ENCODE assay signal across 11 cellular contexts in genomic region chr10:109933984-109934565, GRCh38. TPM values are rescaled to one million over a fixed set of nuclear protein-coding genes. Genes with fewer than 3 reads are reported as not detected.
DNase-seq lines count a peak whose midpoint lies in the region; ATAC-seq and TF ChIP-seq lines count a peak whose summit lies in the region.
"Had no signal": no experiment of that assay in that cellular context is flagged by ENCODE, and none has a peak within 500 bp of the region (broad histone marks: within the 10 kb centered on the region; RNA-seq: fewer than 3 reads in every experiment).

No MANE protein-coding gene starts in this region.

- H4K5ac ChIP-seq in IMR-90 (ENCODE audit: low read depth, low read length) = no peak overlapping the region

- no TSS peak for BruUV-seq in IMR-90 (replicated peaks; lab: Mats Ljungman, UMichigan)

- peak overlapping the region; percentile 13 for H2AFZ ChIP-seq in IMR-90 (replicated peaks; ENCODE audit: low read length, poor library complexity)

- no peak overlapping the region for H2BK120ac ChIP-seq in IMR-90 (ENCODE audit: low read depth, low read length)

- no peak overlapping the region for H2BK20ac ChIP-seq in IMR-90 (ENCODE audit: low read depth, low read length)

- H3K27me3 Mint-ChIP-seq in activated T-cell treated with anti-CD3 and anti-CD28 coated beads, Interleukin-2, amount 50 U/mL, for 24 hours = no peaks in the 10 kb centered on the region

- in situ Hi-C loops in IMR-90 (cut with MboI; ENCODE audit: low sequenced_read_pairs) = no loop called here

- H3K56ac ChIP-seq in IMR-90 (ENCODE audit: extremely low read depth, insufficient read depth, low read length) = no peak overlapping the region

- no peak overlapping the region for H3K18ac ChIP-seq in IMR-90 (ENCODE audit: low read depth, low read length)

- H3K9me3 Mint-ChIP-seq in activated T-cell treated with anti-CD3 and anti-CD28 coated beads, Interleukin-2, amount 50 U/mL, for 24 hours = no peaks in the 10 kb centered on the region
- H3K9me3 Mint-ChIP-seq: neural crest cell had no signal

- H3K27me3 ChIP-seq in BLaER1 treated with 17β-estradiol and CSF1 and Interleukin-3, amounts not matched to agents 10 nM and 100 nM = no peaks in the 10 kb centered on the region
- H3K27me3 ChIP-seq in IMR-90 (ENCODE audit: control insufficient read depth, insufficient read depth, low read length) = no peaks in the 10 kb centered on the region
- H3K27me3 ChIP-seq in iPS-18a (ENCODE audit: control insufficient read depth, insufficient read depth, low read length) = no peaks in the 10 kb centered on the region
- H3K27me3 ChIP-seq: esophagus muscularis mucosa had no signal

- peaks cover 60% of the 10 kb centered on the region for H3K4me1 Mint-ChIP-seq in activated T-cell treated with anti-CD3 and anti-CD28 coated beads, Interleukin-2, amount 50 U/mL, for 24 hours (ENCODE audit: low read depth)

- H3K36me3 Mint-ChIP-seq in activated T-cell treated with anti-CD3 and anti-CD28 coated beads, Interleukin-2, amount 50 U/mL, for 24 hours (ENCODE audit: low read depth) = no peaks in the 10 kb centered on the region

- no peak for TF ChIP-seq CTCF in IMR-90 (conservative IDR thresholded peaks at IDR 0.05; ENCODE audit: low read depth, low read length)

- H3K4me2 ChIP-seq in BLaER1 treated with 17β-estradiol and CSF1 and Interleukin-3, amounts not matched to agents 10 nM and 100 nM = peak overlapping the region in 8 of 11 experiments; percentile 3 to 40 (median 19); a peak in 5 of 22 replicates
- no peak overlapping the region for H3K4me2 ChIP-seq in IMR-90 (ENCODE audit: low read depth, low read length)

- CTCF ChIA-PET in IMR-90 (lab: Yijun Ruan, JAX) = interaction anchor here (0.6 to 1.0 kb wide), 2 partner anchors 41 to 50 kb away, joined by 4 read pairs; no protein-coding TSS in a partner anchor

- TF ChIP-seq RAD21 in IMR-90 (IDR thresholded peaks at IDR 0.05; ENCODE audit: low read length) = no peak

- intact Hi-C loops in IMR-90 (cut with micrococcal nuclease) (no loop called here), posterior vena cava (cut with DNase I) (no loop called here)

- H2AK5ac ChIP-seq in IMR-90 (ENCODE audit: low read depth, low read length) = no peak overlapping the region

- no peak for TF ChIP-seq POLR2A in IMR-90 (IDR thresholded peaks at IDR 0.05; ENCODE audit: low read depth, low read length)

- no peaks in the 10 kb centered on the region for H3K9me3 ChIP-seq in BLaER1 treated with 17β-estradiol and CSF1 and Interleukin-3, amounts not matched to agents 10 nM and 100 nM (replicated peaks in 1 of 11)
- H3K9me3 ChIP-seq in IMR-90 (ENCODE audit: control insufficient read depth, insufficient read depth, low read length) = no peaks in the 10 kb centered on the region
- no peaks in the 10 kb centered on the region for H3K9me3 ChIP-seq in iPS-18a (ENCODE audit: control insufficient read depth, low read depth, low read length)
- H3K9me3 ChIP-seq: esophagus muscularis mucosa had no signal

- WGBS in IMR-90 (ENCODE audit: extremely low coverage in 2 of 2, insufficient read length in 1 of 2), 2 experiments = no CpG with 5 or more reads among the region's 5 CpGs

- H3K9me1 ChIP-seq in IMR-90 (ENCODE audit: insufficient read depth, low read length) = no peaks in the 10 kb centered on the region

- H2AK9ac ChIP-seq in IMR-90 (replicated peaks; ENCODE audit: low read depth, low read length, poor library complexity) = no peak overlapping the region

- H3K4me3 Mint-ChIP-seq in activated T-cell treated with anti-CD3 and anti-CD28 coated beads, Interleukin-2, amount 50 U/mL, for 24 hours = no peak overlapping the region
- H3K4me3 Mint-ChIP-seq: neural crest cell had no signal

- H4K91ac ChIP-seq in IMR-90 (ENCODE audit: insufficient read depth, low read depth, low read length) = no peak overlapping the region

- H4K8ac ChIP-seq in IMR-90 (ENCODE audit: low read depth in 2 of 2, low read length in 2 of 2) = no peak overlapping the region

- POLR2A ChIA-PET in IMR-90 (lab: Charles Lee; ENCODE audit: unreplicated experiment) = no interaction called here

- H3K27ac Mint-ChIP-seq in activated T-cell treated with anti-CD3 and anti-CD28 coated beads, Interleukin-2, amount 50 U/mL, for 24 hours = peak overlapping the region; percentile 61

- dilution Hi-C loops in IMR-90 (cut with HindIII; ENCODE audit: low sequenced_read_pairs, unreplicated experiment) = no loop called here

- no peak overlapping the region for H3K23ac ChIP-seq in IMR-90 (ENCODE audit: low read depth, low read length)

- no peak overlapping the region for H2BK15ac ChIP-seq in IMR-90 (ENCODE audit: low read depth, low read length)

- H3K4me1 ChIP-seq in BLaER1 treated with 17β-estradiol and CSF1 and Interleukin-3, amounts not matched to agents 10 nM and 100 nM = peaks cover 0 to 18% (median 15%) of the 10 kb centered on the region in 10 experiments; a peak in 14 of 20 replicates
- H3K4me1 ChIP-seq in IMR-90 (ENCODE audit: control insufficient read depth, insufficient read depth, low read length) (peaks cover 2% of the 10 kb centered on the region; the same call in 1 of the 2 replicates), iPS-18a (ENCODE audit: control insufficient read depth, low read depth, low read length) (peaks cover 27% of the 10 kb centered on the region)

- no peak overlapping the region for H3K14ac ChIP-seq in IMR-90 (replicated peaks; ENCODE audit: low read depth, low read length)

- peak; percentile 52 for DNase-seq in IMR-90
- peak; percentile 47 for DNase-seq in activated T-cell treated with anti-CD3 and anti-CD28 coated beads, Interleukin-2, amount 50 U/mL, for 24 hours
- DNase-seq in posterior vena cava (ENCODE audit: low spot score) = no peak
- DNase-seq: DMS79 treated with DMSO at 0.1 percent for 48 hours had no signal

- no peak overlapping the region for H3K4ac ChIP-seq in IMR-90 (ENCODE audit: low read depth, low read length)

- ATAC-seq in IMR-90 (ENCODE audit: low read depth) = peak; percentile 37
- no peak for ATAC-seq in HG03571 (IDR thresholded peaks at IDR 0.05; ENCODE audit: unreplicated experiment)
- ATAC-seq in GM21528 (IDR thresholded peaks at IDR 0.05; ENCODE audit: low FRiP score, unreplicated experiment) = no peak
- no peak for ATAC-seq in GM21381 (IDR thresholded peaks at IDR 0.05; ENCODE audit: unreplicated experiment)

- H3K27ac ChIP-seq in BLaER1 treated with 17β-estradiol and CSF1 and Interleukin-3, amounts not matched to agents 10 nM and 100 nM = no peak overlapping the region
- no peak overlapping the region for H3K27ac ChIP-seq in IMR-90 (ENCODE audit: insufficient read depth, low read length)
- peak overlapping the region; percentile 76 for H3K27ac ChIP-seq in iPS-18a (ENCODE audit: low read length)

- H3K4me3 ChIP-seq in BLaER1 treated with 17β-estradiol and CSF1 and Interleukin-3, amounts not matched to agents 10 nM and 100 nM = no peak overlapping the region
- H3K4me3 ChIP-seq in IMR-90 (ENCODE audit: insufficient read depth, low read depth, low read length) = no peak overlapping the region
- H3K4me3 ChIP-seq in iPS-18a (ENCODE audit: low read length) = peak overlapping the region; percentile 42
- H3K4me3 ChIP-seq: esophagus muscularis mucosa had no signal

- no peak overlapping the region for H3K9ac ChIP-seq in BLaER1 treated with 17β-estradiol and CSF1 and Interleukin-3, amounts not matched to agents 10 nM and 100 nM
- no peak overlapping the region for H3K9ac ChIP-seq in IMR-90 (ENCODE audit: low read depth, low read length)
- H3K9ac ChIP-seq in iPS-18a (ENCODE audit: low read length) = peak overlapping the region; percentile 34

- no peaks in the 10 kb centered on the region for H3K36me3 ChIP-seq in BLaER1 treated with 17β-estradiol and CSF1 and Interleukin-3, amounts not matched to agents 10 nM and 100 nM
- H3K36me3 ChIP-seq in IMR-90 (ENCODE audit: control insufficient read depth, insufficient read depth, low read length) (no peaks in the 10 kb centered on the region), iPS-18a (ENCODE audit: control insufficient read depth, low read depth, low read length) (no peaks in the 10 kb centered on the region)
- H3K36me3 ChIP-seq: esophagus muscularis mucosa had no signal

- H3K79me1 ChIP-seq in IMR-90 (ENCODE audit: low read depth in 1 of 2, low read length in 2 of 2) = no peaks in the 10 kb centered on the region

- no peaks in the 10 kb centered on the region for H4K20me1 ChIP-seq in BLaER1 treated with 17β-estradiol and CSF1 and Interleukin-3, amounts not matched to agents 10 nM and 100 nM
- no peaks in the 10 kb centered on the region for H4K20me1 ChIP-seq in IMR-90 (ENCODE audit: insufficient read depth, low read length)

- no peak overlapping the region for H2BK5ac ChIP-seq in IMR-90 (ENCODE audit: low read depth, low read length, poor library complexity, severe bottlenecking)

TF ChIP-seq in IMR-90, 13 proteins besides CTCF, POLR2A, EP300 and RAD21 (continues in another document):
- no peak for TF ChIP-seq ELK1 (IDR thresholded peaks at IDR 0.05; ENCODE audit: borderline replicate concordance, low read depth, low read length)
- TF ChIP-seq MAZ (IDR thresholded peaks at IDR 0.05; ENCODE audit: borderline replicate concordance, low read depth, low read length) = no peak
- TF ChIP-seq MAFK (IDR thresholded peaks at IDR 0.05; ENCODE audit: low read depth, low read length) = no peak
- no peak for TF ChIP-seq BHLHE40 (IDR thresholded peaks at IDR 0.05; ENCODE audit: low read depth, low read length)
- no peak for TF ChIP-seq RCOR1 (IDR thresholded peaks at IDR 0.05; ENCODE audit: insufficient replicate concordance, low read length)
- no peak for TF ChIP-seq FOS (IDR thresholded peaks at IDR 0.05; ENCODE audit: low read depth, low read length)
- no peak for TF ChIP-seq CEBPB (IDR thresholded peaks at IDR 0.05; ENCODE audit: low read depth, low read length)
- TF ChIP-seq SMC3 (IDR thresholded peaks at IDR 0.05; ENCODE audit: low read depth, low read length) = no peak
- TF ChIP-seq NFE2L2 (IDR thresholded peaks at IDR 0.05; ENCODE audit: low read depth, low read length) = no peak

RNA-seq across cellular contexts. Expression of gene XPNPEP1, which starts 10.8 kb away (rescaled TPM):
- total RNA-seq in IMR-90 (2012; rRNA removed) (136 and 164 TPM in 2 replicates), posterior vena cava (10 to 100 TPM; 57.0 to 69.5 TPM)
- 311 and 378 TPM in 2 replicates for polyA plus RNA-seq in IMR-90 (2012; rRNA removed)
- 71.3 and 117 TPM in 2 replicates for polyA plus RNA-seq in IMR-90 (2012; cell fraction: cytosol; rRNA removed)
- polyA plus RNA-seq in IMR-90 (2012; cell fraction: nucleus; rRNA removed; ENCODE audit: low replicate concordance) = 84.0 and 137 TPM in 2 replicates
